Comparison of ENCODE assay signal across 8 cellular contexts in the genomic region with DNA sequence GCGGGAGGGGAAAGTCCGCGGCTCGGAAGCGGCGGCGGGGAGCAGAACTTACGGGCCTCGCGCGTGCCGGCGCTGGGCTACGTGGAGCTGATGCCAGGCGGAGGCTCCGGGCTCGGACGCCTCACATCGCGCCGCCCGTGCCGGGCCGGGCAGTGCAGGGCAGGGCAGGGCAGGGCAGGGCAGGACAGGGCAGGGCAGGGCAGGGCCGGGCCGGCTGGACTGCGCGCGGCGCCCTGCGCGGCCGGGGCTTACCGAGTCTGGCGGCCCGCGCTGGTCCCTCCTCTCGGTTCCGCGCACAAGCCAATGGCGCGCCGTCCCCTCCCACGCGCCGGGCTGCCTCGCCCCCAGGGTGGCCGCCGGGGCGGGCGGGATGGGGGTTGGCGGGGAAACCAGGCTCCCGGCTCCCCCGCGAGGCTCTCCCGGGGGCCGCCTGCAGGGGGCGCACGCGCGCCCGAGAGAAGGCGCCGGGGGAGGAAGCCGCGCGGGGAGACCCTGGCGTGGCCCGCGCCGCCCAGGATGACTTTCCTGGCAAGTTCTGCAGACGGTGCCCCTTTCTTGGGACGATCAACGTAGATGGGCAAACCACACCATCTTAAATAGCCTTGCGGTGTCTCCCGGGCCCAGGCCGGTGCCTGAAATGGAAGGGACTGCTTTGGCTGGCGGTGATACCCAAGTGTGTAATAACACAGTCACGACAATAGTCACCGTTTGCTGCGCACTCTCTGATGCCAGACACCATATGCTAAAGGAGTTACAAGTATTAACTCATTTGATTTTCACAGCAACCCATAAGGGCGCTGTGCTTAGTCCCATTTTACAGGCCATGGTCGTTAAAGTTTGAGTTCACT. TPM values are rescaled to one million over a fixed set of nuclear protein-coding genes. Genes with fewer than 3 reads are reported as not detected.
DNase-seq lines count a peak whose midpoint lies in the region; ATAC-seq lines count a peak whose summit lies in the region.

A gene with protein sequence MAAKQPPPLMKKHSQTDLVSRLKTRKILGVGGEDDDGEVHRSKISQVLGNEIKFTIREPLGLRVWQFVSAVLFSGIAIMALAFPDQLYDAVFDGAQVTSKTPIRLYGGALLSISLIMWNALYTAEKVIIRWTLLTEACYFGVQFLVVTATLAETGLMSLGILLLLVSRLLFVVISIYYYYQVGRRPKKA (minus strand): TSS at position 259 of the 848 bp plus-strand sequence. CDS start 12,548 bp downstream, outside the sequence.

- in situ Hi-C loops in T47D (cut with HindIII; ENCODE audit: low pct_unique_long_range_greater_than_20kb, low sequenced_read_pairs), result no loop called here

- DNase-seq in COLO668 (lab: John Stamatoyannopoulos, UW; ENCODE audit: unreplicated experiment) (peak; percentile 86), UCSD-AML1 (lab: John Stamatoyannopoulos, UW; ENCODE audit: unreplicated experiment) (peak; percentile 86), T47D (ENCODE audit: low read depth in 1 of 2, low spot score in 1 of 2) (peak; percentile 84 to 95), iPS-NIHi7 (ENCODE audit: extremely low spot score) (peak; percentile 69), cerebellar nuclear complex (lab: John Stamatoyannopoulos, UW) (no peak)
- DNase-seq in Jurkat, Clone E6-1 (ENCODE audit: low read depth, low spot score), result no peak
- DNase-seq in stimulated activated CD4-positive, alpha-beta T cell treated with anti-CD3 and anti-CD28 coated beads, Interleukin-12 subunit alpha, Interleukin-12 subunit beta, amount 100 ng/mL, for 24 hours (ENCODE audit: low read depth in 2 of 2), result peak; percentile 35 to 64

- peak within 1 kb of the TSS; percentile 77 for H3K4me3 ChIP-seq in Jurkat, Clone E6-1 (ENCODE audit: low read length)

- no peak for ATAC-seq in HG02763 (IDR thresholded peaks at IDR 0.05; ENCODE audit: unreplicated experiment)

RNA-seq across cellular contexts. Expression of the gene that starts here (rescaled TPM):
- 58.8 TPM for polyA plus RNA-seq in Jurkat, Clone E6-1 (2012; ENCODE audit: insufficient read depth, insufficient read length)

Comparison
In these comparisons a context has a peak if more than half of its experiments do, and no peak if none do; other contexts are left out.
1. DNase-seq: peak in COLO668 (single experiment), UCSD-AML1 (single experiment), T47D (2 of 2), iPS-NIHi7 (single experiment) and stimulated activated CD4-positive, alpha-beta T cell treated with anti-CD3 and anti-CD28 coated beads, Interleukin-12 subunit alpha, Interleukin-12 subunit beta, amount 100 ng/mL, for 24 hours (2 of 2); none in Jurkat, Clone E6-1 (single experiment) and cerebellar nuclear complex (0 of 2).